In the genomic region with DNA sequence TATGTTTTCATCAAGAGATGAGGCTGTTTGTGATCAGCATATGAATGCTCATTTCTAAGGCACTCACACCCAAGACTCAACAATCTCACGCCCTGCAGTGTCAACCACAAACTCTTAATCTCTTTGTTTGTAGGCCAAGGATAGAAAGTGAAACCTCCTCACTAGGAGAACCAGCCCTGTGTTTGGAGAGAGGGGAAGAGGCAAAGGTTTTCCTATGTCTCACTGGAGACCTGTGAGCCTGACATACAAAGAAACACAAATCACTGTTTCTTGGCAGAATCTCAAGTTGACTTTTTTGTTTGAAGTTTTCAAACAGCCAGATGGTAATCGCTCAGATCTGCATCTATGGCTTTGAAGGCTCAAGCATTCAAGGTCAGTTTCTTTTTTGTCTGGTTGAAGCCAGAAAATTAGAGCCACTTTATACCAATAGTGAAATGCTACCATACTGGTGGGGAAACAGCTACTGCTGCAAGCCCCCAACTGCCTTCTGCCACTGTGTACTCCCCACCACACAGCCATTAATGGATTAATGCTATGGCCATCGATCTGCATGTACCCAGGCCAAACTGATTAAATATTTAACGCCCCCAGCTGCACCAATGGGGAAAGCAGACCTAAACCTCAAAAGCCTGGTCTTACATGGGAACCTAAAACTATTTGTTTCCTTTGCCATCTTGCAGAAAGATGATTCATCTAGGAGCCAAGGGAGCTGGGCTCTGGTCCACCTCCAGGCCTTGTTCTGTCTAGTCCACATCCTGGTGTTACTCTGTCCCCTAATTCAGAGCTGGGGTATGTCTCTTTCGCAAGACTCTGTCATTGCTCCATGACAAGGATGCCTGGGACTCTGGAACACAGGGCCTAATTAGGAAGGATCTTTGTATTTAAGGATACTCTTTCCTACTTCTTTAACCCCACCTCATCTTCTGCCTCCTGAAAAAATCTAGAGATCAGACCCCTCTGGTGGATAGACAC, we compare ENCODE assay signal across 8 cellular contexts. TPM values are rescaled to one million over a fixed set of nuclear protein-coding genes. Genes with fewer than 3 reads are reported as not detected.
A peak's percentile ranks its signal among the peaks of the same experiment; 100 is the strongest.
DNase-seq lines count a peak whose midpoint lies in the region; FAIRE-seq and TF ChIP-seq lines count a peak whose summit lies in the region.

No MANE protein-coding gene starts in this region.

- no peak for TF ChIP-seq POLR2A in H54 (IDR thresholded peaks at IDR 0.05; ENCODE audit: low read depth, low read length)

- no peak for TF ChIP-seq CTCF in GM10248 (IDR thresholded peaks at IDR 0.05; ENCODE audit: control extremely low read depth, extremely low read depth, low read depth, missing control alignments)

- DNase-seq in GM10248 (ENCODE audit: extremely low spot score), result peak; percentile 62
- DNase-seq in H54 (ENCODE audit: insufficient read length, low spot score), result peak; percentile 37
- DNase-seq in RPMI7951 (ENCODE audit: low read depth), result peak; percentile 89
- peak; percentile 25 for DNase-seq in stimulated activated CD4-positive, alpha-beta T cell treated with anti-CD3 and anti-CD28 coated beads, Interleukin-1b, Interleukin-23, amount 100 ng/mL, for 48 hours
- no peak for DNase-seq in amniotic stem cell (lab: John Stamatoyannopoulos, UW)
- DNase-seq in NCI-H510A treated with DMSO at 0.1 percent for 48 hours (lab: John Stamatoyannopoulos, UW), result no peak
- no peak for DNase-seq in NCI-H82 (lab: John Stamatoyannopoulos, UW)

- POLR2A ChIA-PET in GM10248 (lab: Yijun Ruan, JAX), result no interaction called here

- CTCF ChIA-PET in GM10248 (lab: Yijun Ruan, JAX), result interaction anchor here (1.0 to 2.7 kb wide), 4 partner anchors 9 to 30 kb away, joined by 3 to 6 read pairs (median 4); no protein-coding TSS in a partner anchor

- FAIRE-seq in H54 (lab: Jason Lieb, UNC) (no peak), endometrium (lab: Jason Lieb, UNC) (peak; percentile 8)

RNA-seq across cellular contexts. Expression of gene PDZK1, which starts 16.3 kb away (rescaled TPM):
- total RNA-seq in RPMI7951 (2014; rRNA removed; shearing (Covaris generic)), result 5.3 and 6.1 TPM in 2 replicates

RNA-seq across cellular contexts. Expression of gene CD160, which starts 28.4 kb away (rescaled TPM):
- total RNA-seq in RPMI7951 (2014; rRNA removed; shearing (Covaris generic)), result not detected in 2 replicates

Comparison
In these comparisons a context has a peak if more than half of its experiments do, and no peak if none do; other contexts are left out.
1. DNase-seq: peak in GM10248 (single experiment), H54 (single experiment), RPMI7951 (single experiment) and stimulated activated CD4-positive, alpha-beta T cell treated with anti-CD3 and anti-CD28 coated beads, Interleukin-1b, Interleukin-23, amount 100 ng/mL, for 48 hours (single experiment); none in amniotic stem cell (single experiment), NCI-H510A treated with DMSO at 0.1 percent for 48 hours (single experiment) and NCI-H82 (single experiment).